8 cellular contexts compared by ENCODE assay signal in genomic region chr17:36545465-36546417, GRCh38. TPM values are rescaled to one million over a fixed set of nuclear protein-coding genes. Genes with fewer than 3 reads are reported as not detected.
DNase-seq lines count a peak whose midpoint lies in the region; ATAC-seq, FAIRE-seq and TF ChIP-seq lines count a peak whose summit lies in the region.

No MANE protein-coding gene starts in this region.

- TF ChIP-seq POLR2A in endothelial cell of umbilical vein (IDR thresholded peaks at IDR 0.05; ENCODE audit: low read depth, low read length), result peak; percentile 13

- H3K9me3 Mint-ChIP-seq in Calu3 (ENCODE audit: low read depth, unreplicated experiment), result no peaks in the 10 kb centered on the region

- TF ChIP-seq CTCF in Calu3 (IDR thresholded peaks at IDR 0.05; ENCODE audit: unreplicated experiment) (peak; percentile 31), endothelial cell of umbilical vein (IDR thresholded peaks at IDR 0.05; ENCODE audit: extremely low read depth in 1 of 2, insufficient read depth in 1 of 2, low read depth in 1 of 2, low read length in 2 of 2) (peak in 1 of 2 donors; percentile 3)

- peaks cover 56% of the 10 kb centered on the region for H3K79me2 ChIP-seq in endothelial cell of umbilical vein (ENCODE audit: control insufficient read depth, insufficient read depth, low read length)

- H3K4me3 ChIP-seq in HUES6 (ENCODE audit: low read depth, low read length) (peak overlapping the region; percentile 96), NT2/D1 (ENCODE audit: insufficient read length, low read depth) (peak overlapping the region; percentile 69), endothelial cell of umbilical vein (replicated peaks in 1 of 3; ENCODE audit: insufficient read depth in 1 of 3, low read depth in 1 of 3, low read length in 3 of 3) (peak overlapping the region; percentile 11 to 99 (median 78)), mononuclear cell (ENCODE audit: low read length) (peak overlapping the region; percentile 79)

- peaks cover 88% of the 10 kb centered on the region for H3K36me3 Mint-ChIP-seq in Calu3 (ENCODE audit: insufficient read depth, unreplicated experiment)

- H4K20me1 ChIP-seq in endothelial cell of umbilical vein (replicated peaks; ENCODE audit: control insufficient read depth, extremely low read depth, insufficient read depth, low read length), result peaks cover 9% of the 10 kb centered on the region

- H3K4me1 ChIP-seq in HUES6 (ENCODE audit: control insufficient read depth, insufficient read depth, low read length), result peaks cover 12% of the 10 kb centered on the region; the same call in 1 of the 2 replicates
- H3K4me1 ChIP-seq in NT2/D1 (ENCODE audit: insufficient read depth, insufficient read length), result no peaks in the 10 kb centered on the region
- H3K4me1 ChIP-seq in endothelial cell of umbilical vein (ENCODE audit: control insufficient read depth, extremely low read depth, insufficient read depth, low read length), result peaks cover 20% of the 10 kb centered on the region
- peaks cover 55% of the 10 kb centered on the region for H3K4me1 ChIP-seq in mononuclear cell (ENCODE audit: insufficient read depth, low read length)

- H3K4me2 ChIP-seq in endothelial cell of umbilical vein (ENCODE audit: insufficient read depth, low read length), result peak overlapping the region; percentile 81

- H3K9me3 ChIP-seq in HUES6 (ENCODE audit: control insufficient read depth, insufficient read depth, low read depth, low read length) (no peaks in the 10 kb centered on the region), NT2/D1 (ENCODE audit: insufficient read depth, low read length) (no peaks in the 10 kb centered on the region), endothelial cell of umbilical vein (replicated peaks; ENCODE audit: control insufficient read depth, insufficient read depth, low read length) (no peaks in the 10 kb centered on the region), mononuclear cell (ENCODE audit: low read depth, low read length) (no peaks in the 10 kb centered on the region)

- H3K9me1 ChIP-seq in endothelial cell of umbilical vein (replicated peaks; ENCODE audit: control insufficient read depth, extremely low read depth, insufficient read depth, low read length), result no peaks in the 10 kb centered on the region

- FAIRE-seq in endothelial cell of umbilical vein (lab: Jason Lieb, UNC), result no peak

- no peaks in the 10 kb centered on the region for H3K27me3 Mint-ChIP-seq in Calu3 (ENCODE audit: unreplicated experiment)

- dilution Hi-C loops in endothelial cell of umbilical vein (cut with MboI; ENCODE audit: extremely low pct_ligation_motif_present, low sequenced_read_pairs), result no loop called here

- H3K27ac ChIP-seq in HUES6 (ENCODE audit: low read depth, low read length), result peak overlapping the region; percentile 70
- H3K27ac ChIP-seq in endothelial cell of umbilical vein (ENCODE audit: insufficient read depth, low read depth, low read length), result peak overlapping the region; percentile 59

- peak; percentile 62 for ATAC-seq in GM21423 (IDR thresholded peaks at IDR 0.05; ENCODE audit: unreplicated experiment)

- DNase-seq in Calu3 (peak; percentile 100), NT2/D1 (ENCODE audit: low read depth, low spot score) (peak; percentile 91), activated T-cell treated with anti-CD3 and anti-CD28 coated beads for 1 hour (ENCODE audit: low read depth) (peak; percentile 91), endothelial cell of umbilical vein (ENCODE audit: low read depth, low spot score) (peak; percentile 96)
- DNase-seq in stimulated activated CD8-positive, alpha-beta memory T cell treated with anti-CD3 and anti-CD28 coated beads, Interleukin-2, amount 100 ng/mL, for 1 hour (ENCODE audit: low read depth in 2 of 2), result peak; percentile 89 to 92

- H3K36me3 ChIP-seq in HUES6 (ENCODE audit: control insufficient read depth, insufficient read depth, low read length) (no peaks in the 10 kb centered on the region), NT2/D1 (ENCODE audit: insufficient read depth, insufficient read length, low read length) (peaks cover 19% of the 10 kb centered on the region), endothelial cell of umbilical vein (ENCODE audit: control insufficient read depth in 2 of 2, extremely low read depth in 1 of 2, insufficient read depth in 2 of 2, low read length in 2 of 2) (no peaks in the 10 kb centered on the region)

- intact Hi-C loops in Calu3 (cut with micrococcal nuclease; ENCODE audit: unreplicated experiment) (loop anchor here (5.0 kb wide), 1 partner anchor 692 kb away; no protein-coding TSS in a partner anchor), endothelial cell of umbilical vein (cut with micrococcal nuclease) (loop anchor here (1.0 to 5.0 kb wide), 2 partner anchors 46 to 812 kb away; partner anchors contain the start of gene DHRS11)

- no peaks in the 10 kb centered on the region for H3K27me3 ChIP-seq in HUES6 (ENCODE audit: control insufficient read depth, insufficient read depth, low read length)
- no peaks in the 10 kb centered on the region for H3K27me3 ChIP-seq in NT2/D1 (ENCODE audit: insufficient read depth, insufficient read length)
- no peaks in the 10 kb centered on the region for H3K27me3 ChIP-seq in endothelial cell of umbilical vein (ENCODE audit: control insufficient read depth in 2 of 2, insufficient read depth in 2 of 2, low read length in 2 of 2)
- H3K27me3 ChIP-seq in mononuclear cell (ENCODE audit: insufficient read depth, low read length), result no peaks in the 10 kb centered on the region

- peak overlapping the region; percentile 95 for H3K9ac ChIP-seq in HUES6 (ENCODE audit: low read length)
- peak overlapping the region; percentile 92 for H3K9ac ChIP-seq in NT2/D1 (ENCODE audit: insufficient read length, low read depth)
- H3K9ac ChIP-seq in endothelial cell of umbilical vein (replicated peaks; ENCODE audit: extremely low read depth, insufficient read depth, low read length), result peak overlapping the region; percentile 75

- H3K4me1 Mint-ChIP-seq in Calu3 (ENCODE audit: low read depth, unreplicated experiment), result peaks cover 32% of the 10 kb centered on the region

- peak overlapping the region; percentile 95 for H3K27ac Mint-ChIP-seq in Calu3 (ENCODE audit: unreplicated experiment)

- POLR2A ChIA-PET in endothelial cell of umbilical vein (lab: Charles Lee), result interaction anchor here (0.6 to 1.4 kb wide), 5 partner anchors 9 to 55 kb away, joined by 3 to 10 read pairs (median 5); partner anchors contain the start of genes MRM1, MYO19 and PIGW

- BruUV-seq in Calu3 (replicated peaks; lab: Mats Ljungman, UMichigan) (no TSS peak), endothelial cell of umbilical vein (replicated peaks; lab: Mats Ljungman, UMichigan) (TSS peak; percentile 27)

- CTCF ChIA-PET in Calu3 (lab: Charles Lee), result interaction anchor here (0.5 to 4.3 kb wide), 20 partner anchors 8 to 1177 kb away, joined by 3 to 58 read pairs (median 4); partner anchors contain the start of genes MRM1, MYO19 and PIGW
- CTCF ChIA-PET in endothelial cell of umbilical vein (lab: Charles Lee), result interaction anchor here (1.0 to 4.2 kb wide), 3 partner anchors 10 to 56 kb away, joined by 3 to 31 read pairs (median 4); partner anchors contain the start of genes MRM1, MYO19 and PIGW

- H2AFZ ChIP-seq in endothelial cell of umbilical vein (ENCODE audit: low read depth, low read length), result no peak overlapping the region

- H3K4me3 Mint-ChIP-seq in Calu3 (ENCODE audit: low read depth, unreplicated experiment), result peak overlapping the region; percentile 97

RNA-seq across cellular contexts. Expression of gene GGNBP2, which starts 1.0 kb away (rescaled TPM):
- total RNA-seq in Calu3 (2022), result 266 and 274 TPM in 2 replicates
- total RNA-seq in endothelial cell of umbilical vein, result 71.2 and 77.6 TPM in 2 replicates
- polyA plus RNA-seq in endothelial cell of umbilical vein, result 47.8 and 52.6 TPM in 2 replicates
- 55.8 and 61.1 TPM in 2 replicates for polyA plus RNA-seq in endothelial cell of umbilical vein (2011; cell fraction: cytosol; rRNA removed)
- 138 and 160 TPM in 2 replicates for polyA plus RNA-seq in endothelial cell of umbilical vein (2011; cell fraction: nucleus; rRNA removed)
- 43.7 and 52.6 TPM in 2 replicates for polyA plus RNA-seq in endothelial cell of umbilical vein (2012)
- polyA minus RNA-seq in endothelial cell of umbilical vein, result 122 and 154 TPM in 2 replicates
- polyA minus RNA-seq in endothelial cell of umbilical vein (2011; cell fraction: cytosol; rRNA and poly(A)+ RNA removed), result 22.6 TPM
- 78.5 and 108 TPM in 2 replicates for polyA minus RNA-seq in endothelial cell of umbilical vein (2011; cell fraction: nucleus; rRNA and poly(A)+ RNA removed)
- 177 TPM for total RNA-seq in mononuclear cell

RNA-seq across cellular contexts. Expression of gene PIGW, which starts 11.0 kb away (rescaled TPM):
- 71.1 and 78.9 TPM in 2 replicates for total RNA-seq in Calu3 (2022)
- 13.1 and 16.3 TPM in 2 replicates for total RNA-seq in endothelial cell of umbilical vein
- 5.1 and 5.9 TPM in 2 replicates for polyA plus RNA-seq in endothelial cell of umbilical vein
- polyA plus RNA-seq in endothelial cell of umbilical vein (2011; cell fraction: cytosol; rRNA removed), result 6.8 and 7.0 TPM in 2 replicates
- 3.1 and 5.1 TPM in 2 replicates for polyA plus RNA-seq in endothelial cell of umbilical vein (2011; cell fraction: nucleus; rRNA removed)
- 9.6 and 18.9 TPM in 2 replicates for polyA plus RNA-seq in endothelial cell of umbilical vein (2012)
- polyA minus RNA-seq in endothelial cell of umbilical vein, result 5.0 and 5.5 TPM in 2 replicates
- polyA minus RNA-seq in endothelial cell of umbilical vein (2011; cell fraction: cytosol; rRNA and poly(A)+ RNA removed), result 5.9 TPM
- polyA minus RNA-seq in endothelial cell of umbilical vein (2011; cell fraction: nucleus; rRNA and poly(A)+ RNA removed), result 2.3 and 4.4 TPM in 2 replicates
- total RNA-seq in mononuclear cell, result 2.6 TPM

RNA-seq across cellular contexts. Expression of gene MYO19, which starts 11.1 kb away (rescaled TPM):
- 155 and 156 TPM in 2 replicates for total RNA-seq in Calu3 (2022)
- 90.3 and 95.7 TPM in 2 replicates for total RNA-seq in endothelial cell of umbilical vein
- polyA plus RNA-seq in endothelial cell of umbilical vein, result 75.4 and 92.8 TPM in 2 replicates
- polyA plus RNA-seq in endothelial cell of umbilical vein (2011; cell fraction: cytosol; rRNA removed), result 50.6 and 56.9 TPM in 2 replicates
- polyA plus RNA-seq in endothelial cell of umbilical vein (2011; cell fraction: nucleus; rRNA removed), result 379 and 412 TPM in 2 replicates
- 39.1 and 49.6 TPM in 2 replicates for polyA plus RNA-seq in endothelial cell of umbilical vein (2012)
- 122 and 134 TPM in 2 replicates for polyA minus RNA-seq in endothelial cell of umbilical vein
- 92.0 TPM for polyA minus RNA-seq in endothelial cell of umbilical vein (2011; cell fraction: cytosol; rRNA and poly(A)+ RNA removed)
- polyA minus RNA-seq in endothelial cell of umbilical vein (2011; cell fraction: nucleus; rRNA and poly(A)+ RNA removed), result 159 and 182 TPM in 2 replicates
- 36.8 TPM for total RNA-seq in mononuclear cell

RNA-seq across cellular contexts. Expression of gene DHRS11, which starts 45.9 kb away (rescaled TPM):
- total RNA-seq in Calu3 (2022) (53.3 and 63.3 TPM in 2 replicates), endothelial cell of umbilical vein (9.8 and 11.3 TPM in 2 replicates), mononuclear cell (1.8 TPM)
- polyA plus RNA-seq in endothelial cell of umbilical vein, result 15.7 and 16.2 TPM in 2 replicates
- 12.8 and 13.7 TPM in 2 replicates for polyA plus RNA-seq in endothelial cell of umbilical vein (2011; cell fraction: cytosol; rRNA removed)
- polyA plus RNA-seq in endothelial cell of umbilical vein (2011; cell fraction: nucleus; rRNA removed), result 24.3 and 25.4 TPM in 2 replicates
- polyA plus RNA-seq in endothelial cell of umbilical vein (2012), result 9.2 and 12.6 TPM in 2 replicates
- polyA minus RNA-seq in endothelial cell of umbilical vein, result 13.1 and 16.5 TPM in 2 replicates
- 21.6 TPM for polyA minus RNA-seq in endothelial cell of umbilical vein (2011; cell fraction: cytosol; rRNA and poly(A)+ RNA removed)
- 4.8 and 6.3 TPM in 2 replicates for polyA minus RNA-seq in endothelial cell of umbilical vein (2011; cell fraction: nucleus; rRNA and poly(A)+ RNA removed)

RNA-seq across cellular contexts. Expression of gene MRM1, which starts 55.6 kb away (rescaled TPM):
- total RNA-seq in Calu3 (2022), result 42.4 and 43.5 TPM in 2 replicates
- total RNA-seq in endothelial cell of umbilical vein, result 5.2 and 5.9 TPM in 2 replicates
- 3.4 and 3.7 TPM in 2 replicates for polyA plus RNA-seq in endothelial cell of umbilical vein
- 2.0 and 2.8 TPM in 2 replicates for polyA plus RNA-seq in endothelial cell of umbilical vein (2011; cell fraction: cytosol; rRNA removed)
- polyA plus RNA-seq in endothelial cell of umbilical vein (2011; cell fraction: nucleus; rRNA removed), result 2.1 and 2.6 TPM in 2 replicates
- polyA plus RNA-seq in endothelial cell of umbilical vein (2012), result 2.5 and 3.6 TPM in 2 replicates
- polyA minus RNA-seq in endothelial cell of umbilical vein, result 1.1 and 1.6 TPM in 2 replicates
- polyA minus RNA-seq in endothelial cell of umbilical vein (2011; cell fraction: cytosol; rRNA and poly(A)+ RNA removed), result 6.6 TPM
- 1.8 and 1.9 TPM in 2 replicates for polyA minus RNA-seq in endothelial cell of umbilical vein (2011; cell fraction: nucleus; rRNA and poly(A)+ RNA removed)
- total RNA-seq in mononuclear cell, result 1.5 TPM

Comparison
In these comparisons a context has a peak if more than half of its experiments do, and no peak if none do; other contexts are left out.
1. Peak in every context shown above with its lines: DNase-seq, ATAC-seq, H3K4me3 ChIP-seq and H3K27ac ChIP-seq.